1 cellular context compared by ENCODE assay signal in the genomic region with DNA sequence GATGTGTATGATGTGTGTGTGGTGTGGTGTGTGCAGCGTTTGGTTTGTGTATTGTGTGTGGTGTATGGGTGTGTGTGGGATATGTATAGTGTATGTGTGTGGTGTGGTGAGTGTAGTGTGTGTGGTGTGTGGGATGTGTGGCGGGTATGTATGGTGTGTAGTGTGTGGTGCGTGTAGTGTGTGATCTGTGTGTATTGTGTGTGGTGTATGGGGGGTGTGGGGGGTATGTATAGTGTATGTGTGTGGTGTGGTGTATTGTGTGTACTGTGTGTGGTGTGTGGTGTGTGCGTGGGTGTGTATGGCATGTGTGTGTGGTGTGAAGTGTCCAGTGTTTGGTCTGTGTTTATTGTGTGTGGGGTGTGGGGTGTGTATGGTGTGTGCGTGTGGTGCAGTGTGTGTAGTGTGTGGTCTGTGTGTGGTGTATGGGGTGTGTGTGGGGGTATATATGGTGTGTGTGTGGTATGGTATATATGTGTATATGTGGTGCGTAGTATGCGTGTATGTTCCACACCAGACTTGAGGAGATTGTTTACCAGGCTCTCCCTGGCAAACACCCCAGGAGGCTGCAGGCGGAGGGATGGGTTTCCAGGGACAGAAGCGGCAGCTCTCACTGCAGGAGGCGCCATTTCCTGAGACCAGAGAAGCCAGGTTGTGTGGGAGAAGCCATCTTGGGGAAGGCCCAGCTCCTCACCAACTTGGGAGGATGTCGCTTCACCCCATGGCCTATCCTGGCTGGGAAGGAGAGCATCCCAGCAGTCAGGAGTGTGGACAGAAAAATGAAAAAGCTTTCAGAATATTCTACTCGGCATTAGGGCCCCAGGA.
TF ChIP-seq lines count a peak whose summit lies in the region.

No MANE protein-coding gene starts in this region.

TF ChIP-seq in HEK293, 187 proteins besides CTCF, POLR2A, EP300 and RAD21 (continued from another document):
- TF ChIP-seq, protein P1, sequence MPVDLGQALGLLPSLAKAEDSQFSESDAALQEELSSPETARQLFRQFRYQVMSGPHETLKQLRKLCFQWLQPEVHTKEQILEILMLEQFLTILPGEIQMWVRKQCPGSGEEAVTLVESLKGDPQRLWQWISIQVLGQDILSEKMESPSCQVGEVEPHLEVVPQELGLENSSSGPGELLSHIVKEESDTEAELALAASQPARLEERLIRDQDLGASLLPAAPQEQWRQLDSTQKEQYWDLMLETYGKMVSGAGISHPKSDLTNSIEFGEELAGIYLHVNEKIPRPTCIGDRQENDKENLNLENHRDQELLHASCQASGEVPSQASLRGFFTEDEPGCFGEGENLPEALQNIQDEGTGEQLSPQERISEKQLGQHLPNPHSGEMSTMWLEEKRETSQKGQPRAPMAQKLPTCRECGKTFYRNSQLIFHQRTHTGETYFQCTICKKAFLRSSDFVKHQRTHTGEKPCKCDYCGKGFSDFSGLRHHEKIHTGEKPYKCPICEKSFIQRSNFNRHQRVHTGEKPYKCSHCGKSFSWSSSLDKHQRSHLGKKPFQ (tag by site-specific recombination; IDR thresholded peaks at IDR 0.05): peak; percentile 75
- TF ChIP-seq ZFHX2 (tag by site-specific recombination; conservative IDR thresholded peaks at IDR 0.05) (peak; percentile 27; the same call in 1 of the 2 replicates), ZNF266 (tag by site-specific recombination; IDR thresholded peaks at IDR 0.05; ENCODE audit: low read depth) (no peak)
TF ChIP-seq in HEK293: peak in this region for 2.
